Comparison of ENCODE assay signal across 26 cellular contexts in genomic region chr13:44421853-44422525, GRCh38.
"Had no signal": no experiment of that assay in that cellular context is flagged by ENCODE, and none has a peak within 500 bp of the region (broad histone marks: within the 10 kb centered on the region; RNA-seq: fewer than 3 reads in every experiment).

No MANE protein-coding gene starts in this region.

- H3K36me3 ChIP-seq: esophagus squamous epithelium, gastroesophageal sphincter, left ventricle myocardium inferior, pancreas, suprapubic skin, thyroid gland, uterus had no signal

- ATAC-seq: stimulated activated naive CD8-positive, alpha-beta T cell treated with anti-CD3 and anti-CD28 coated beads, Interleukin-15, Interleukin-2, amounts not matched to agents 100 U/mL and 50 U/mL, for 24 hours had no signal

- FAIRE-seq: keratinocyte, pancreas had no signal

- H3K4me1 Mint-ChIP-seq: immature natural killer cell; stimulated activated effector memory CD8-positive, alpha-beta T cell treated with anti-CD3 and anti-CD28 coated beads, Interleukin-12 subunit alpha, Interleukin-12 subunit beta, amount 100 ng/mL, for 72 hours had no signal

- H3K36me3 Mint-ChIP-seq: immature natural killer cell; stimulated activated effector memory CD8-positive, alpha-beta T cell treated with anti-CD3 and anti-CD28 coated beads, Interleukin-12 subunit alpha, Interleukin-12 subunit beta, amount 100 ng/mL, for 72 hours; type B pancreatic cell had no signal

- H3K27ac ChIP-seq: coronary artery, epithelial cell of prostate, esophagus squamous epithelium, gastroesophageal sphincter, left ventricle myocardium inferior, pancreas, suprapubic skin, thyroid gland, uterus had no signal

- H3K27ac Mint-ChIP-seq: progenitor cell of endocrine pancreas; stimulated activated effector memory CD8-positive, alpha-beta T cell treated with anti-CD3 and anti-CD28 coated beads, Interleukin-12 subunit alpha, Interleukin-12 subunit beta, amount 100 ng/mL, for 72 hours; type B pancreatic cell had no signal

- H3K4me1 ChIP-seq: esophagus squamous epithelium, gastroesophageal sphincter, pancreas, suprapubic skin, uterus had no signal

- H3K9me3 ChIP-seq: esophagus squamous epithelium, gastroesophageal sphincter, left ventricle myocardium inferior, pancreas, suprapubic skin, thyroid gland, uterus had no signal

- H3K9me3 Mint-ChIP-seq: immature natural killer cell; stimulated activated effector memory CD8-positive, alpha-beta T cell treated with anti-CD3 and anti-CD28 coated beads, Interleukin-12 subunit alpha, Interleukin-12 subunit beta, amount 100 ng/mL, for 72 hours; type B pancreatic cell had no signal

- DNase-seq: effector CD8-positive, alpha-beta T cell; esophagus squamous epithelium; foreskin fibroblast; glutamatergic neuron; immature natural killer cell; left ventricle myocardium inferior; mesenchymal stem cell; midbrain; nucleus accumbens; pancreas; right cardiac atrium; stimulated activated CD4-positive, alpha-beta T cell treated with anti-CD3 and anti-CD28 coated beads, Interleukin-4, amount 100 ng/mL, for 1 hour; stimulated activated CD8-positive, alpha-beta memory T cell treated with anti-CD3 and anti-CD28 coated beads, Interleukin-4, amount 100 ng/mL, for 48 hours; stimulated activated naive CD8-positive, alpha-beta T cell treated with anti-CD3 and anti-CD28 coated beads, Interleukin-15, Interleukin-2, amounts not matched to agents 100 U/mL and 50 U/mL, for 24 hours; thyroid gland had no signal

- H3K4me3 Mint-ChIP-seq: immature natural killer cell; stimulated activated effector memory CD8-positive, alpha-beta T cell treated with anti-CD3 and anti-CD28 coated beads, Interleukin-12 subunit alpha, Interleukin-12 subunit beta, amount 100 ng/mL, for 72 hours; type B pancreatic cell had no signal

- H3K27me3 ChIP-seq: esophagus squamous epithelium, gastroesophageal sphincter, pancreas, thyroid gland, uterus had no signal

- H3K4me3 ChIP-seq: coronary artery, esophagus squamous epithelium, gastroesophageal sphincter, left ventricle myocardium inferior, lung, pancreas, smooth muscle cell, suprapubic skin, thyroid gland, uterus had no signal
